11 cellular contexts compared by ENCODE assay signal in genomic region chr12:124386661-124387509, GRCh38.
DNase-seq lines count a peak whose midpoint lies in the region; ATAC-seq and TF ChIP-seq lines count a peak whose summit lies in the region.
"Had no signal": no experiment of that assay in that cellular context is flagged by ENCODE, and none has a peak within 500 bp of the region (broad histone marks: within the 10 kb centered on the region; RNA-seq: fewer than 3 reads in every experiment).

No MANE protein-coding gene starts in this region.

- H3K9me3 ChIP-seq in PC-3 (ENCODE audit: low read length) (no peaks in the 10 kb centered on the region), esophagus squamous epithelium (no peaks in the 10 kb centered on the region), osteoblast (ENCODE audit: low read depth, low read length) (no peaks in the 10 kb centered on the region)

- H3K36me3 ChIP-seq in PC-3 (ENCODE audit: low read depth, low read length) (peaks cover 30% of the 10 kb centered on the region), esophagus squamous epithelium (peaks cover 5 to 63% (median 6%) of the 10 kb centered on the region in 3 donors), osteoblast (ENCODE audit: insufficient read depth, low read length) (peaks cover 25% of the 10 kb centered on the region)

- 55 to 69% methylated on average over 3 to 13 of the region's 22 CpGs for WGBS in esophagus squamous epithelium, 2 donors

- peak overlapping the region; percentile 90 for H3K4me3 ChIP-seq in PC-3 (ENCODE audit: low read length)
- H3K4me3 ChIP-seq in esophagus squamous epithelium, result peak overlapping the region in 2 of 4 donors; percentile 52 to 69
- H3K4me3 ChIP-seq in osteoblast (ENCODE audit: insufficient read depth, low read length), result peak overlapping the region; percentile 92

- intact Hi-C loops in PC-3 (cut with micrococcal nuclease) (loop anchor here (5.0 to 10.0 kb wide), 4 partner anchors 180 to 530 kb away; partner anchors contain the start of gene NCOR2), esophagus squamous epithelium (cut with DNase I) (no loop called here)

- CTCF ChIA-PET in PC-3 (lab: Charles Lee), result interaction anchor here (0.6 to 0.7 kb wide), 2 partner anchors 8 to 181 kb away, joined by 3 to 4 read pairs; no protein-coding TSS in a partner anchor

- H3K27ac ChIP-seq in 22Rv1 (peak overlapping the region; percentile 86), PC-3 (ENCODE audit: low read length) (peak overlapping the region; percentile 86), esophagus squamous epithelium (peak overlapping the region in 3 of 4 donors; percentile 86 to 96 (median 88)), osteoblast (ENCODE audit: low read depth, low read length) (peak overlapping the region; percentile 90)

- H2AFZ ChIP-seq in PC-3 (ENCODE audit: low read length), result no peak overlapping the region
- H2AFZ ChIP-seq in osteoblast (ENCODE audit: low read length), result no peak overlapping the region

- ATAC-seq in PC-3, result peak; percentile 1
- no peak for ATAC-seq in HG03280 (IDR thresholded peaks at IDR 0.05; ENCODE audit: unreplicated experiment)

- peak overlapping the region; percentile 92 for H3K4me2 ChIP-seq in PC-3 (ENCODE audit: low read length)
- peak overlapping the region; percentile 96 for H3K4me2 ChIP-seq in osteoblast (ENCODE audit: insufficient read depth, low read length)

- H3K9me2 ChIP-seq in PC-3 (replicated peaks; ENCODE audit: low read length), result no peaks in the 10 kb centered on the region

- TF ChIP-seq POLR2A in esophagus squamous epithelium (IDR thresholded peaks at IDR 0.05), result no peak

- POLR2A ChIA-PET in PC-3 (lab: Charles Lee; ENCODE audit: unreplicated experiment), result interaction anchor here (0.6 kb wide), 3 partner anchors 39 to 529 kb away, joined by 3 to 8 read pairs (median 5); no protein-coding TSS in a partner anchor

- TSS peak; percentile 82 for BruUV-seq in PC-3 (replicated peaks; lab: Mats Ljungman, UMichigan)

- DNase-seq in PC-3 (peak; percentile 44), esophagus squamous epithelium (lab: John Stamatoyannopoulos, UW) (no peak), osteoblast (ENCODE audit: insufficient read length, low spot score, missing footprints) (peak; percentile 86), middle frontal gyrus (ENCODE audit: extremely low spot score, low spot score) (no peak), NCI-H345 treated with DMSO at 0.1 percent for 48 hours (lab: John Stamatoyannopoulos, UW; ENCODE audit: unreplicated experiment) (no peak)
- no peak for DNase-seq in activated CD8-positive, alpha-beta memory T cell treated with anti-CD3 and anti-CD28 coated beads for 24 hours
- DNase-seq: effector CD4-positive, alpha-beta T cell; kidney glomerular epithelial cell; NCI-H1694 treated with DMSO at 0.1 percent for 48 hours had no signal

- no peaks in the 10 kb centered on the region for H4K20me1 ChIP-seq in PC-3 (ENCODE audit: low read length)
- H4K20me1 ChIP-seq in osteoblast (ENCODE audit: insufficient read depth, low read length), result peaks cover 41% of the 10 kb centered on the region

- peak overlapping the region; percentile 89 for H3K9ac ChIP-seq in PC-3 (ENCODE audit: low read length)

- TF ChIP-seq CTCF in 22Rv1 (IDR thresholded peaks at IDR 0.05) (no peak), PC-3 (conservative IDR thresholded peaks at IDR 0.05; ENCODE audit: low read depth, low read length) (no peak), esophagus squamous epithelium (IDR thresholded peaks at IDR 0.05) (no peak), osteoblast (IDR thresholded peaks at IDR 0.05; ENCODE audit: extremely low read depth, low read depth, low read length) (no peak)

- H3K27me3 ChIP-seq in PC-3 (ENCODE audit: low read length), result no peaks in the 10 kb centered on the region
- no peaks in the 10 kb centered on the region for H3K27me3 ChIP-seq in esophagus squamous epithelium
- H3K27me3 ChIP-seq in osteoblast (ENCODE audit: insufficient read depth, low read length), result no peaks in the 10 kb centered on the region

- peaks cover 86% of the 10 kb centered on the region for H3K79me2 ChIP-seq in PC-3 (ENCODE audit: low read length)
- H3K79me2 ChIP-seq in osteoblast (ENCODE audit: insufficient read depth, low read length), result peaks cover 69% of the 10 kb centered on the region

- H3F3A ChIP-seq in PC-3 (ENCODE audit: low read length, unreplicated experiment), result peaks cover 5% of the 10 kb centered on the region

- peaks cover 75% of the 10 kb centered on the region for H3K4me1 ChIP-seq in PC-3 (ENCODE audit: insufficient read depth, low read length)
- H3K4me1 ChIP-seq in esophagus squamous epithelium, result peaks cover 48 to 80% (median 57%) of the 10 kb centered on the region in 3 donors
- peaks cover 73% of the 10 kb centered on the region for H3K4me1 ChIP-seq in osteoblast (ENCODE audit: insufficient read depth, low read length)

Comparison
In these comparisons a context has a peak if more than half of its experiments do, and no peak if none do; other contexts are left out.
1. DNase-seq: peak in PC-3 (single experiment) and osteoblast (single experiment); none in esophagus squamous epithelium (single experiment), middle frontal gyrus (single experiment), activated CD8-positive, alpha-beta memory T cell treated with anti-CD3 and anti-CD28 coated beads for 24 hours (single experiment) and NCI-H345 treated with DMSO at 0.1 percent for 48 hours (single experiment).
2. Peak in every context shown above with its lines, with median percentiles within 50 percentile points of each other: H3K27ac ChIP-seq.